Comparison of ENCODE assay signal across 17 cellular contexts in the genomic region with DNA sequence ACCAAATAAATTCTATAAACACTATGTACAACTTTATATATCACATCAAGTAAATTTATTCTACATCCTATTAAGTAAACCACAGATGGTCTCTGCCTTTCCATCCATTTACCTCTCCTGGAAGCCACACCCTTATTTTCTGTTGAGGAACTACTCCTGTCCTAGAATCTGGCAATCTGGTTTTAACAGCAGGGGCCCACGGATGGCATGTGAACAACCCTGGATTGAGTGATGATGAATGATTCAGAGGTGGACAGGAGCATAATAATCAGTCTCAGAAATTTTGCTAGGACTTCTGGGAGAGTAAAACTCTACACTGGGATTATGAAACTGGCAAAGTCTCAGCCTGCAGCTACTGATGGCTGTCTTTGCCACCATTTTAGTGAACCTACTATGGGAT. TPM values are rescaled to one million over a fixed set of nuclear protein-coding genes. Genes with fewer than 3 reads are reported as not detected.
DNase-seq lines count a peak whose midpoint lies in the region; ATAC-seq and TF ChIP-seq lines count a peak whose summit lies in the region.
"Had no signal": no experiment of that assay in that cellular context is flagged by ENCODE, and none has a peak within 500 bp of the region (broad histone marks: within the 10 kb centered on the region; RNA-seq: fewer than 3 reads in every experiment).

No MANE protein-coding gene starts in this region.

- no peak overlapping the region for H2AFZ ChIP-seq in smooth muscle cell (ENCODE audit: low read depth)

- peaks cover under 1% of the 10 kb centered on the region for H3F3A ChIP-seq in smooth muscle cell (ENCODE audit: low read depth)

- H3K27ac Mint-ChIP-seq in HFFc6, result peak overlapping the region; percentile 53
- H3K27ac Mint-ChIP-seq: activated CD4-positive, alpha-beta T cell treated with anti-CD3 and anti-CD28 coated beads, Interleukin-2, amount 10 ng/mL, durations not matched to agents 7 days and 5 days; endodermal cell; memory B cell had no signal

- peaks cover 52% of the 10 kb centered on the region for H3K36me3 Mint-ChIP-seq in HFFc6 (ENCODE audit: low read depth)
- H3K36me3 Mint-ChIP-seq: memory B cell had no signal

- TF ChIP-seq CTCF in HFFc6 (IDR thresholded peaks at IDR 0.05) (no peak), lung (IDR thresholded peaks at IDR 0.05; ENCODE audit: control extremely low read depth, extremely low read depth) (no peak), smooth muscle cell (IDR thresholded peaks at IDR 0.05; ENCODE audit: borderline replicate concordance, insufficient read depth, poor library complexity, severe bottlenecking) (no peak)

- no peaks in the 10 kb centered on the region for H3K27me3 ChIP-seq in lung (ENCODE audit: control insufficient read depth, insufficient read depth)
- no peaks in the 10 kb centered on the region for H3K27me3 ChIP-seq in smooth muscle cell (ENCODE audit: low read depth)
- H3K27me3 ChIP-seq: suprapubic skin had no signal

- no peak overlapping the region for H3K9ac ChIP-seq in smooth muscle cell (ENCODE audit: low read depth)

- H3K4me1 ChIP-seq in lung (ENCODE audit: control insufficient read depth in 2 of 2, insufficient read depth in 2 of 2, low read length in 2 of 2) (peaks cover 3 to 32% of the 10 kb centered on the region in 2 donors), smooth muscle cell (ENCODE audit: low read depth) (peaks cover 18% of the 10 kb centered on the region)
- H3K4me1 ChIP-seq: psoas muscle had no signal

- H4K20me1 ChIP-seq in smooth muscle cell (ENCODE audit: low read depth), result peaks cover 80% of the 10 kb centered on the region

- H3K4me3 ChIP-seq in lung (no peak overlapping the region), smooth muscle cell (no peak overlapping the region)
- H3K4me3 ChIP-seq: psoas muscle, suprapubic skin had no signal

- 19 to 48% methylated on average over 1 of the region's 1 CpG for WGBS in lung, 2 donors
- WGBS in smooth muscle cell (ENCODE audit: low lambda C conversion rate), result 81% methylated on average over 1 of the region's 1 CpG

- peaks cover 75% of the 10 kb centered on the region for H3K4me1 Mint-ChIP-seq in HFFc6 (ENCODE audit: low read depth)

- H3K4me3 Mint-ChIP-seq in HFFc6, result no peak overlapping the region
- H3K4me3 Mint-ChIP-seq: activated CD4-positive, alpha-beta T cell treated with anti-CD3 and anti-CD28 coated beads, Interleukin-2, amount 10 ng/mL, durations not matched to agents 7 days and 5 days; endodermal cell; memory B cell; neural crest cell had no signal

- H3K9me3 ChIP-seq in lung (ENCODE audit: control insufficient read depth in 2 of 2, insufficient read depth in 1 of 2, low read length in 1 of 2), result no peaks in the 10 kb centered on the region
- H3K9me3 ChIP-seq in smooth muscle cell (replicated peaks; ENCODE audit: low read depth), result no peaks in the 10 kb centered on the region
- H3K9me3 ChIP-seq: psoas muscle, suprapubic skin had no signal

- ATAC-seq in lung (ENCODE audit: insufficient read depth, low FRiP score), result peak; percentile 28
- no peak for ATAC-seq in GM21825 (IDR thresholded peaks at IDR 0.05; ENCODE audit: unreplicated experiment)
- ATAC-seq: psoas muscle had no signal

- H3K4me2 ChIP-seq in smooth muscle cell, result no peak overlapping the region

- no peaks in the 10 kb centered on the region for H3K36me3 ChIP-seq in lung (ENCODE audit: control insufficient read depth in 2 of 2, insufficient read depth in 2 of 2, low read length in 2 of 2)
- H3K36me3 ChIP-seq in smooth muscle cell (ENCODE audit: low read depth), result no peaks in the 10 kb centered on the region
- H3K36me3 ChIP-seq: suprapubic skin had no signal

- DNase-seq in DMS 273 (lab: John Stamatoyannopoulos, UW; ENCODE audit: unreplicated experiment) (peak; percentile 89), HFFc6 (no peak), OCI-M1 (lab: John Stamatoyannopoulos, UW) (peak; percentile 85), lung (ENCODE audit: low spot score) (no peak), smooth muscle cell (lab: John Stamatoyannopoulos, UW; ENCODE audit: unreplicated experiment) (no peak)
- DNase-seq in activated CD8-positive, alpha-beta memory T cell treated with anti-CD3 and anti-CD28 coated beads, Interleukin-2, amount 50 U/mL, for 4 hours, result no peak
- DNase-seq: activated CD4-positive, alpha-beta T cell treated with anti-CD3 and anti-CD28 coated beads, Interleukin-2, amount 10 ng/mL, durations not matched to agents 7 days and 5 days; activated naive CD4-positive, alpha-beta T cell treated with Interleukin-2 at 50 U/mL for 16 hours; AML-193; aorta; endodermal cell; NCI-H2029; psoas muscle had no signal

- H3K9me3 Mint-ChIP-seq in HFFc6, result peaks cover 5% of the 10 kb centered on the region; the same call in 1 of the 2 replicates
- H3K9me3 Mint-ChIP-seq: memory B cell, neural crest cell had no signal

- H3K27ac ChIP-seq in lung (ENCODE audit: low read depth in 1 of 2, low read length in 1 of 2) (peak overlapping the region in 1 of 2 donors; percentile 9), smooth muscle cell (ENCODE audit: low read depth) (no peak overlapping the region)
- H3K27ac ChIP-seq: psoas muscle, suprapubic skin had no signal

- H3K27me3 Mint-ChIP-seq in HFFc6 (ENCODE audit: insufficient read depth), result no peaks in the 10 kb centered on the region; the same call in none of the 2 replicates
- H3K27me3 Mint-ChIP-seq: activated CD4-positive, alpha-beta T cell treated with anti-CD3 and anti-CD28 coated beads, Interleukin-2, amount 10 ng/mL, durations not matched to agents 7 days and 5 days; memory B cell had no signal

- H3K79me2 ChIP-seq in smooth muscle cell (ENCODE audit: low read depth), result peaks cover 97% of the 10 kb centered on the region

RNA-seq across cellular contexts. Expression of a gene that starts 54.1 kb away (rescaled TPM):
- total RNA-seq in HFFc6 (2021; fragmentation: NEBNext Ultra II Directional; extraction: Animal tissue kit (Norgen Biotek cat#: 25700)), result 10 to 100 TPM; 54.5 to 90.0 (median 58.9) TPM
- total RNA-seq in lung, result 10 to 100 TPM; 21.0 to 66.4 TPM
- polyA plus RNA-seq in lung, result 1 to 10 TPM; 1.6 to 3.3 TPM
- 99.2 and 118 TPM in 2 replicates for total RNA-seq in smooth muscle cell
- 26.7 and 34.2 TPM in 2 replicates for polyA plus RNA-seq in smooth muscle cell

Comparison
In these comparisons a context has a peak if more than half of its experiments do, and no peak if none do; other contexts are left out.
1. DNase-seq: peak in DMS 273 (single experiment) and OCI-M1 (single experiment); none in HFFc6 (single experiment), lung (single experiment), activated CD8-positive, alpha-beta memory T cell treated with anti-CD3 and anti-CD28 coated beads, Interleukin-2, amount 50 U/mL, for 4 hours (single experiment) and smooth muscle cell (single experiment).